In the genomic region with DNA sequence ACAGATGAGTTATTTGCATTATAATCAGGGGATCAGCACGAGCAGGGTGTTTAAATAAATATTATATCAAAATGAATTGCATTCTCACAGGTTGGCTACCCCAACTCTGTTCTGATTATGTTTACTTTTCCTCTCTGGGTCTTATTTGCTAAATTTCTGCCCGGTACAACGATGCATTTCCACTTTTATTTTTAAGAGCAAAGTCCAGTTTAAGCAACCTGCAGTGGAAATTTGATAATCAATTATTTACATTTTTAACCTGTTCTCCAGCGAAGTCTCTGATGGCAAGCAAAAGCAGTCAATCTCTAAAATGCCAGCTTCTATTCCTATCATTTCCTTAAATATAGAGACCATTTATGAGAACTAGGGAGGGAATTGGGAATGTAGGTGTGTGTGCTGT, we compare ENCODE assay signal across 24 cellular contexts.
"Had no signal": no experiment of that assay in that cellular context is flagged by ENCODE, and none has a peak within 500 bp of the region (broad histone marks: within the 10 kb centered on the region; RNA-seq: fewer than 3 reads in every experiment).

No MANE protein-coding gene starts in this region.

- H3K9me3 ChIP-seq: colonic mucosa, esophagus muscularis mucosa, esophagus squamous epithelium, gastrocnemius medialis, gastroesophageal sphincter, heart left ventricle had no signal

- DNase-seq: colonic mucosa; cortex of kidney; dermis blood vessel endothelial cell; dorsolateral prefrontal cortex; effector CD4-positive, alpha-beta T cell; effector CD8-positive, alpha-beta T cell; effector memory CD4-positive, alpha-beta T cell; effector memory CD8-positive, alpha-beta T cell; endodermal cell; erythroblast; esophagus squamous epithelium; foreskin fibroblast; foreskin keratinocyte; foreskin melanocyte; gastrocnemius medialis; glutamatergic neuron; head of caudate nucleus; heart left ventricle; heart right ventricle had no signal

- H3K4me1 ChIP-seq: colonic mucosa, esophagus muscularis mucosa, esophagus squamous epithelium, foreskin keratinocyte, gastrocnemius medialis, gastroesophageal sphincter, heart left ventricle, heart right ventricle had no signal

- H3K36me3 ChIP-seq: colonic mucosa, esophagus muscularis mucosa, esophagus squamous epithelium, gastrocnemius medialis, gastroesophageal sphincter, heart left ventricle, heart right ventricle had no signal

- H3K4me3 ChIP-seq: colonic mucosa, coronary artery, dorsolateral prefrontal cortex, esophagus muscularis mucosa, esophagus squamous epithelium, gastrocnemius medialis, gastroesophageal sphincter, heart left ventricle, heart right ventricle had no signal

- H3K27me3 ChIP-seq: colonic mucosa, esophagus muscularis mucosa, esophagus squamous epithelium, foreskin keratinocyte, gastrocnemius medialis, gastroesophageal sphincter, heart left ventricle had no signal

- H3K27ac ChIP-seq: colonic mucosa, coronary artery, dorsolateral prefrontal cortex, epithelial cell of prostate, esophagus muscularis mucosa, esophagus squamous epithelium, foreskin keratinocyte, gastrocnemius medialis, gastroesophageal sphincter, heart left ventricle, heart right ventricle had no signal

- ATAC-seq: effector memory CD8-positive, alpha-beta T cell; esophagus mucosa; foreskin keratinocyte; gastrocnemius medialis; gastroesophageal sphincter; heart left ventricle; heart right ventricle had no signal
